In genomic region chr13:30654430-30654829, GRCh38 we compare ENCODE assay signal across 1 cellular context.
TF ChIP-seq lines count a peak whose summit lies in the region.

No MANE protein-coding gene starts in this region.

TF ChIP-seq in K562, 482 proteins besides CTCF, POLR2A, EP300 and RAD21 (continued from another document):
- TF ChIP-seq MLLT1 (IDR thresholded peaks at IDR 0.05) (peak in 1 of 2 experiments; percentile 78; a peak in 2 of 4 replicates), FOSL1 (tag; conservative IDR thresholded peaks at IDR 0.05) (peak; percentile 86), USF1 (CRISPR knock-in tag; IDR thresholded peaks at IDR 0.05) (peak; percentile 55; the same call in 1 of the 2 replicates), USF2 (CRISPR knock-in tag; IDR thresholded peaks at IDR 0.05) (0 out of 2 replicates have a peak, but pooled peaks have one; percentile 5), TCF3 (CRISPR knock-in tag; IDR thresholded peaks at IDR 0.05) (peak; percentile 85), TAL1 (IDR thresholded peaks at IDR 0.05) (peak; percentile 68), FOXA3 (CRISPR knock-in tag; conservative IDR thresholded peaks at IDR 0.05 in 1 of 2, IDR thresholded peaks at IDR 0.05 in 1 of 2) (0 out of 4 replicates have a peak, but pooled peaks of 1 of the 2 experiments have one; percentile 33), TEAD4 (IDR thresholded peaks at IDR 0.05; ENCODE audit: low read length) (peak; percentile 77), TEAD4 (CRISPR knock-in tag; IDR thresholded peaks at IDR 0.05; ENCODE audit: borderline replicate concordance) (no peak), ZNF124 (CRISPR knock-in tag; IDR thresholded peaks at IDR 0.05) (no peak), SMARCE1 (IDR thresholded peaks at IDR 0.05) (peak; percentile 28; the same call in 1 of the 2 replicates), ESRRA (IDR thresholded peaks at IDR 0.05; ENCODE audit: borderline replicate concordance, low read depth) (peak; percentile 38; the same call in 1 of the 2 replicates), STAT5A (IDR thresholded peaks at IDR 0.05; ENCODE audit: borderline replicate concordance, low read length) (peak; percentile 30; the same call in 1 of the 2 replicates), MEIS2 (IDR thresholded peaks at IDR 0.05; ENCODE audit: partially characterized antibody) (peak; percentile 6), PML (IDR thresholded peaks at IDR 0.05; ENCODE audit: low read length) (peak; percentile 48; the same call in 1 of the 2 replicates), ZSCAN29 (IDR thresholded peaks at IDR 0.05) (no peak), ZBTB40 (IDR thresholded peaks at IDR 0.05) (peak; percentile 78), ZBTB40 (CRISPR knock-in tag; IDR thresholded peaks at IDR 0.05) (peak; percentile 71), CBFA2T3 (IDR thresholded peaks at IDR 0.05) (peak; percentile 74), DPF2 (IDR thresholded peaks at IDR 0.05) (peak; percentile 41; the same call in 1 of the 2 replicates), HMG20B (CRISPR knock-in tag; IDR thresholded peaks at IDR 0.05) (no peak), TEAD2 (tag; IDR thresholded peaks at IDR 0.05) (no peak), ZNF253 (CRISPR knock-in tag; conservative IDR thresholded peaks at IDR 0.05) (no peak), KLF13 (tag; IDR thresholded peaks at IDR 0.05; ENCODE audit: borderline replicate concordance, low read depth) (no peak), ARID1B (IDR thresholded peaks at IDR 0.05) (peak; percentile 72), MAX (CRISPR knock-in tag; IDR thresholded peaks at IDR 0.05) (0 out of 2 replicates have a peak, but pooled peaks have one; percentile 21), SMARCA4 (IDR thresholded peaks at IDR 0.05) (peak; percentile 55; the same call in 1 of the 2 replicates), MTA2 (IDR thresholded peaks at IDR 0.05; ENCODE audit: low read depth) (peak; percentile 50), CEBPB (tag; IDR thresholded peaks at IDR 0.05) (no peak), LEF1 (IDR thresholded peaks at IDR 0.05) (no peak), EGR1 (conservative IDR thresholded peaks at IDR 0.05) (no peak)
